In the genomic region with DNA sequence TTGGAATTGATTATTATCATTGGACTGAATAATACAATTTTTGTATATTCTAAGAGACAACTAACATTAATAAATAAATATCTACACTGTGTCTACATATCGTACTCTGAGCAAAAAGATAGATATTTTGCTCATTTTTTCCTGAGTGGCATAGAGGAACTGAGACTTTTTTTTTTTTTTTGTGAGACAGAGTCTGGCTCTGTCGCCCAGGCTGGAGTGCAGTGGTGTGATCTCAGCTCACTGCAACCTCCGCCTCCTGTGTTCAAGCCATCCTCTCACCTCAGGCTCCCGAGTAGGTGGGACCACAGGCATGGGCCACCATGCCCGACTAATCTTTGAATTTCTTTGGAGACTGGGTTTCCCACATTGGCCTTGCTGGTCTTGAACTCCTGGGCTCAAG, we compare ENCODE assay signal across 15 cellular contexts. TPM values are rescaled to one million over a fixed set of nuclear protein-coding genes. Genes with fewer than 3 reads are reported as not detected.
DNase-seq lines count a peak whose midpoint lies in the region; ATAC-seq and TF ChIP-seq lines count a peak whose summit lies in the region.
"Had no signal": no experiment of that assay in that cellular context is flagged by ENCODE, and none has a peak within 500 bp of the region (broad histone marks: within the 10 kb centered on the region; RNA-seq: fewer than 3 reads in every experiment).

No MANE protein-coding gene starts in this region.

- no peak overlapping the region for H3K4me3 Mint-ChIP-seq in activated CD8-positive, alpha-beta T cell treated with anti-CD3 and anti-CD28 coated beads for 36 hours
- no peak overlapping the region for H3K4me3 Mint-ChIP-seq in activated CD8-positive, alpha-beta T cell treated with anti-CD3 and anti-CD28 coated beads, Interleukin-2, amount 10 ng/mL, durations not matched to agents 7 days and 5 days
- H3K4me3 Mint-ChIP-seq in naive thymus-derived CD4-positive, alpha-beta T cell = peak overlapping the region in 9 of 10 donors; percentile 9 to 96 (median 44)
- H3K4me3 Mint-ChIP-seq: activated naive CD8-positive, alpha-beta T cell treated with anti-CD3 and anti-CD28 coated beads for 36 hours had no signal

- TF ChIP-seq CTCF in activated CD8-positive, alpha-beta T cell treated with anti-CD3 and anti-CD28 coated beads for 36 hours (IDR thresholded peaks at IDR 0.05) = no peak
- TF ChIP-seq CTCF in heart right ventricle (IDR thresholded peaks at IDR 0.05) (no peak), osteoblast (IDR thresholded peaks at IDR 0.05; ENCODE audit: extremely low read depth, low read depth, low read length) (no peak)

- no peak for ATAC-seq in activated CD8-positive, alpha-beta T cell treated with anti-CD3 and anti-CD28 coated beads for 36 hours
- ATAC-seq in activated CD8-positive, alpha-beta T cell treated with anti-CD3 and anti-CD28 coated beads, Interleukin-2, amount 10 ng/mL, durations not matched to agents 7 days and 5 days = no peak
- ATAC-seq in GM21423 (IDR thresholded peaks at IDR 0.05; ENCODE audit: unreplicated experiment) (peak; percentile 50), HG03342 (IDR thresholded peaks at IDR 0.05; ENCODE audit: unreplicated experiment) (peak; percentile 59), heart right ventricle (no peak)
- ATAC-seq in naive thymus-derived CD4-positive, alpha-beta T cell = peak; percentile 25
- ATAC-seq: esophagus mucosa had no signal

- peaks cover 77% of the 10 kb centered on the region for H3K4me1 Mint-ChIP-seq in activated CD8-positive, alpha-beta T cell treated with anti-CD3 and anti-CD28 coated beads for 36 hours (ENCODE audit: low read depth)
- peaks cover 54% of the 10 kb centered on the region for H3K4me1 Mint-ChIP-seq in activated CD8-positive, alpha-beta T cell treated with anti-CD3 and anti-CD28 coated beads, Interleukin-2, amount 10 ng/mL, durations not matched to agents 7 days and 5 days (ENCODE audit: low read depth)
- H3K4me1 Mint-ChIP-seq in naive thymus-derived CD4-positive, alpha-beta T cell = peaks cover 59 to 91% (median 81%) of the 10 kb centered on the region in 7 donors

- no peaks in the 10 kb centered on the region for H3K9me3 Mint-ChIP-seq in activated CD8-positive, alpha-beta T cell treated with anti-CD3 and anti-CD28 coated beads for 36 hours
- H3K9me3 Mint-ChIP-seq in activated CD8-positive, alpha-beta T cell treated with anti-CD3 and anti-CD28 coated beads, Interleukin-2, amount 10 ng/mL, durations not matched to agents 7 days and 5 days (ENCODE audit: insufficient read depth) = no peaks in the 10 kb centered on the region
- H3K9me3 Mint-ChIP-seq in naive thymus-derived CD4-positive, alpha-beta T cell = no peaks in the 10 kb centered on the region

- H3K9me3 ChIP-seq in naive thymus-derived CD4-positive, alpha-beta T cell (ENCODE audit: control insufficient read depth in 2 of 3, low read length in 3 of 3) = no peaks in the 10 kb centered on the region
- no peaks in the 10 kb centered on the region for H3K9me3 ChIP-seq in heart right ventricle
- no peaks in the 10 kb centered on the region for H3K9me3 ChIP-seq in osteoblast (ENCODE audit: low read depth, low read length)
- H3K9me3 ChIP-seq: Peyer's patch, uterus had no signal

- no peak overlapping the region for H3K4me3 ChIP-seq in naive thymus-derived CD4-positive, alpha-beta T cell (ENCODE audit: low read length)
- H3K4me3 ChIP-seq in heart right ventricle (no peak overlapping the region), osteoblast (ENCODE audit: insufficient read depth, low read length) (no peak overlapping the region)
- H3K4me3 ChIP-seq: Peyer's patch, uterus had no signal

- CTCF ChIA-PET in activated CD8-positive, alpha-beta T cell treated with anti-CD3 and anti-CD28 coated beads for 36 hours (lab: Charles Lee) = interaction anchor here (0.9 to 1.9 kb wide), 6 partner anchors 10 to 106 kb away, joined by 3 to 6 read pairs (median 4); no protein-coding TSS in a partner anchor
- CTCF ChIA-PET in activated CD8-positive, alpha-beta T cell treated with anti-CD3 and anti-CD28 coated beads, Interleukin-2, amount 10 ng/mL, durations not matched to agents 7 days and 5 days (lab: Charles Lee) = interaction anchor here (1.4 to 3.2 kb wide), 4 partner anchors 10 to 144 kb away, joined by 4 to 11 read pairs (median 4); no protein-coding TSS in a partner anchor
- CTCF ChIA-PET in naive thymus-derived CD4-positive, alpha-beta T cell (lab: Charles Lee) = interaction anchor here (1.1 to 2.1 kb wide), 3 partner anchors 13 to 46 kb away, joined by 3 to 10 read pairs (median 4); partner anchors contain the start of gene KMT2E

- peaks cover 85% of the 10 kb centered on the region for H4K20me1 ChIP-seq in osteoblast (ENCODE audit: insufficient read depth, low read length)

- H3K4me1 ChIP-seq in naive thymus-derived CD4-positive, alpha-beta T cell (ENCODE audit: control insufficient read depth in 2 of 2, insufficient read depth in 2 of 2, low read length in 2 of 2) = peaks cover 54 to 63% of the 10 kb centered on the region in 2 donors
- H3K4me1 ChIP-seq in heart right ventricle (peaks cover 0 to 90% (median 78%) of the 10 kb centered on the region in 9 donors), osteoblast (ENCODE audit: insufficient read depth, low read length) (peaks cover 15% of the 10 kb centered on the region)

- POLR2A ChIA-PET in activated CD8-positive, alpha-beta T cell treated with anti-CD3 and anti-CD28 coated beads for 36 hours (lab: Charles Lee) = interaction anchor here (1.2 to 5.4 kb wide), 3 partner anchors 8 to 15 kb away, joined by 3 to 53 read pairs (median 5); partner anchors contain the start of gene KMT2E
- POLR2A ChIA-PET in activated CD8-positive, alpha-beta T cell treated with anti-CD3 and anti-CD28 coated beads, Interleukin-2, amount 10 ng/mL, durations not matched to agents 7 days and 5 days (lab: Charles Lee) = interaction anchor here (1.1 to 1.2 kb wide), 2 partner anchors 12 to 14 kb away, joined by 3 to 4 read pairs; partner anchors contain the start of gene KMT2E
- POLR2A ChIA-PET in naive thymus-derived CD4-positive, alpha-beta T cell (lab: Charles Lee) = interaction anchor here (0.7 to 6.6 kb wide), 3 partner anchors 14 to 46 kb away, joined by 4 to 82 read pairs (median 24); partner anchors contain the start of gene KMT2E

- H3K27me3 ChIP-seq in naive thymus-derived CD4-positive, alpha-beta T cell (ENCODE audit: control insufficient read depth in 2 of 2, insufficient read depth in 2 of 2, low read length in 2 of 2) = no peaks in the 10 kb centered on the region
- H3K27me3 ChIP-seq in heart right ventricle = no peaks in the 10 kb centered on the region
- no peaks in the 10 kb centered on the region for H3K27me3 ChIP-seq in osteoblast (ENCODE audit: insufficient read depth, low read length)
- H3K27me3 ChIP-seq: Peyer's patch, uterus had no signal

- intact Hi-C loops in activated CD8-positive, alpha-beta T cell treated with anti-CD3 and anti-CD28 coated beads for 36 hours (cut with micrococcal nuclease) = no loop called here
- intact Hi-C loops in naive thymus-derived CD4-positive, alpha-beta T cell (cut with micrococcal nuclease) = no loop called here
- intact Hi-C loops in heart right ventricle (cut with DNase I) = no loop called here

- H2AFZ ChIP-seq in osteoblast (ENCODE audit: low read length) = no peak overlapping the region

- H3K36me3 ChIP-seq in naive thymus-derived CD4-positive, alpha-beta T cell (ENCODE audit: control insufficient read depth in 2 of 3, insufficient read depth in 3 of 3, low read length in 3 of 3) = no peaks in the 10 kb centered on the region
- no peaks in the 10 kb centered on the region for H3K36me3 ChIP-seq in heart right ventricle
- no peaks in the 10 kb centered on the region for H3K36me3 ChIP-seq in osteoblast (ENCODE audit: insufficient read depth, low read length)
- H3K36me3 ChIP-seq: Peyer's patch, uterus had no signal

- H3K4me2 ChIP-seq in osteoblast (ENCODE audit: insufficient read depth, low read length) = no peak overlapping the region

- no peak overlapping the region for H3K27ac ChIP-seq in naive thymus-derived CD4-positive, alpha-beta T cell (ENCODE audit: low read depth, low read length)
- H3K27ac ChIP-seq in heart right ventricle (no peak overlapping the region), osteoblast (ENCODE audit: low read depth, low read length) (no peak overlapping the region)
- H3K27ac ChIP-seq: uterus had no signal

- peaks cover 37% of the 10 kb centered on the region for H3K36me3 Mint-ChIP-seq in activated CD8-positive, alpha-beta T cell treated with anti-CD3 and anti-CD28 coated beads for 36 hours (ENCODE audit: low read depth)
- H3K36me3 Mint-ChIP-seq in activated CD8-positive, alpha-beta T cell treated with anti-CD3 and anti-CD28 coated beads, Interleukin-2, amount 10 ng/mL, durations not matched to agents 7 days and 5 days (ENCODE audit: low read depth) = peaks cover 38% of the 10 kb centered on the region
- H3K36me3 Mint-ChIP-seq in naive thymus-derived CD4-positive, alpha-beta T cell = peaks cover 0 to 7% (median 3%) of the 10 kb centered on the region in 5 donors

- H3K79me2 ChIP-seq in osteoblast (ENCODE audit: insufficient read depth, low read length) = peaks cover 99% of the 10 kb centered on the region

- H3K27me3 Mint-ChIP-seq in activated CD8-positive, alpha-beta T cell treated with anti-CD3 and anti-CD28 coated beads for 36 hours = no peaks in the 10 kb centered on the region
- no peaks in the 10 kb centered on the region for H3K27me3 Mint-ChIP-seq in activated CD8-positive, alpha-beta T cell treated with anti-CD3 and anti-CD28 coated beads, Interleukin-2, amount 10 ng/mL, durations not matched to agents 7 days and 5 days (ENCODE audit: low read depth)
- no peaks in the 10 kb centered on the region for H3K27me3 Mint-ChIP-seq in naive thymus-derived CD4-positive, alpha-beta T cell
- H3K27me3 Mint-ChIP-seq: activated naive CD8-positive, alpha-beta T cell treated with anti-CD3 and anti-CD28 coated beads for 36 hours had no signal

- 70 to 71% methylated on average over 5 of the region's 5 CpGs for WGBS in heart right ventricle, 2 donors

- H3K27ac Mint-ChIP-seq in activated CD8-positive, alpha-beta T cell treated with anti-CD3 and anti-CD28 coated beads for 36 hours = peak overlapping the region; percentile 52
- H3K27ac Mint-ChIP-seq in activated CD8-positive, alpha-beta T cell treated with anti-CD3 and anti-CD28 coated beads, Interleukin-2, amount 10 ng/mL, durations not matched to agents 7 days and 5 days = no peak overlapping the region
- H3K27ac Mint-ChIP-seq in naive thymus-derived CD4-positive, alpha-beta T cell = peak overlapping the region in 2 of 9 donors; percentile 32 to 69
- H3K27ac Mint-ChIP-seq: activated naive CD8-positive, alpha-beta T cell treated with anti-CD3 and anti-CD28 coated beads for 36 hours had no signal

- no peak for DNase-seq in activated CD8-positive, alpha-beta T cell treated with anti-CD3 and anti-CD28 coated beads for 36 hours
- no peak for DNase-seq in activated CD8-positive, alpha-beta T cell treated with anti-CD3 and anti-CD28 coated beads, Interleukin-2, amount 10 ng/mL, durations not matched to agents 7 days and 5 days
- no peak for DNase-seq in naive thymus-derived CD4-positive, alpha-beta T cell
- DNase-seq in T-helper 2 cell = no peak
- no peak for DNase-seq in heart right ventricle
- no peak for DNase-seq in osteoblast (ENCODE audit: insufficient read length, low spot score, missing footprints)
- DNase-seq: activated CD8-positive, alpha-beta memory T cell treated with anti-CD3 and anti-CD28 coated beads for 24 hours; activated naive CD8-positive, alpha-beta T cell treated with anti-CD3 and anti-CD28 coated beads for 36 hours; mesenchymal stem cell; MM.1S; Peyer's patch; uterus had no signal

RNA-seq across cellular contexts. Expression of gene KMT2E, which starts 14.0 kb away (rescaled TPM):
- total RNA-seq in activated CD8-positive, alpha-beta T cell treated with anti-CD3 and anti-CD28 coated beads for 36 hours = 10 to 100 TPM; 94.7 to 98.4 TPM
- total RNA-seq in activated CD8-positive, alpha-beta T cell treated with anti-CD3 and anti-CD28 coated beads, Interleukin-2, amount 10 ng/mL, durations not matched to agents 7 days and 5 days = 100 to 1,000 TPM in 1 of 2 experiments, 10 to 100 TPM in 1; 95.1 to 105 TPM
- total RNA-seq in naive thymus-derived CD4-positive, alpha-beta T cell = 100 to 1,000 TPM; 129 to 221 (median 186) TPM
- polyA plus RNA-seq in naive thymus-derived CD4-positive, alpha-beta T cell = 100 to 1,000 TPM; 195 to 221 TPM
- total RNA-seq in heart right ventricle = 10 to 100 TPM; 41.1 to 53.3 (median 47.5) TPM
- 10 to 100 TPM in 1 of 2 donors, 1 to 10 TPM in 1; 9.4 to 25.2 TPM for polyA plus RNA-seq in heart right ventricle
- total RNA-seq in osteoblast = 108 and 124 TPM in 2 replicates

Comparison
In these comparisons a context has a peak if more than half of its experiments do, and no peak if none do; other contexts are left out.
1. ATAC-seq: peak in GM21423 (single experiment), HG03342 (single experiment) and naive thymus-derived CD4-positive, alpha-beta T cell (single experiment); none in activated CD8-positive, alpha-beta T cell treated with anti-CD3 and anti-CD28 coated beads for 36 hours (single experiment), activated CD8-positive, alpha-beta T cell treated with anti-CD3 and anti-CD28 coated beads, Interleukin-2, amount 10 ng/mL, durations not matched to agents 7 days and 5 days (single experiment) and heart right ventricle (0 of 8).
2. H3K4me3 Mint-ChIP-seq: peak in naive thymus-derived CD4-positive, alpha-beta T cell (9 of 10); none in activated CD8-positive, alpha-beta T cell treated with anti-CD3 and anti-CD28 coated beads for 36 hours (single experiment) and activated CD8-positive, alpha-beta T cell treated with anti-CD3 and anti-CD28 coated beads, Interleukin-2, amount 10 ng/mL, durations not matched to agents 7 days and 5 days (single experiment).